ENCODE assay signal across 9 cellular contexts in genomic region chr6:166341464-166341863, GRCh38. TPM values are rescaled to one million over a fixed set of nuclear protein-coding genes. Genes with fewer than 3 reads are reported as not detected.
DNase-seq lines count a peak whose midpoint lies in the region; ATAC-seq and TF ChIP-seq lines count a peak whose summit lies in the region.
"Had no signal": no experiment of that assay in that cellular context is flagged by ENCODE, and none has a peak within 500 bp of the region (broad histone marks: within the 10 kb centered on the region; RNA-seq: fewer than 3 reads in every experiment).

No MANE protein-coding gene starts in this region.

- H3K4me1 ChIP-seq in HEK293 (ENCODE audit: control insufficient read depth, insufficient read depth, low read length), result peaks cover 3% of the 10 kb centered on the region; the same call in 1 of the 2 replicates
- H3K4me1 ChIP-seq in skeletal muscle tissue (ENCODE audit: control insufficient read depth in 3 of 3, insufficient read depth in 3 of 3, low read length in 3 of 3), result peaks cover 13 to 37% (median 19%) of the 10 kb centered on the region in 3 donors

- DNase-seq in fibroblast of pulmonary artery (ENCODE audit: low read depth), result no peak
- DNase-seq in NCI-H1105 (lab: John Stamatoyannopoulos, UW), result no peak
- DNase-seq in stimulated activated CD4-positive, alpha-beta T cell treated with anti-CD3 and anti-CD28 coated beads, Interleukin-4, amount 100 ng/mL, for 4 hours, result no peak
- no peak for DNase-seq in NCI-H1092 treated with DMSO at 0.1 percent for 48 hours (lab: John Stamatoyannopoulos, UW)

- peaks cover 59% of the 10 kb centered on the region for H3K79me2 ChIP-seq in SU-DHL-6 (ENCODE audit: insufficient read depth, low read length)

- peak overlapping the region; percentile 80 for H3K4me2 ChIP-seq in SU-DHL-6 (ENCODE audit: low read depth, low read length, poor library complexity, severe bottlenecking)

- H3K27ac ChIP-seq in HEK293 (ENCODE audit: extremely low read depth, low read depth, low read length) (no peak overlapping the region), SU-DHL-6 (ENCODE audit: low read depth, low read length) (peak overlapping the region; percentile 73), skeletal muscle tissue (ENCODE audit: low read depth, low read length) (no peak overlapping the region)

- H3K4me3 ChIP-seq in HEK293 (ENCODE audit: low read depth, low read length) (peak overlapping the region; percentile 94), SU-DHL-6 (ENCODE audit: insufficient read depth, low read length, poor library complexity, severe bottlenecking) (peak overlapping the region; percentile 97), fibroblast of pulmonary artery (replicated peaks; ENCODE audit: low read depth, low read length) (peak overlapping the region; percentile 62), skeletal muscle tissue (ENCODE audit: low read length in 3 of 3) (peak overlapping the region; percentile 94 to 99 (median 99))

- no peaks in the 10 kb centered on the region for H3K9me2 ChIP-seq in SU-DHL-6 (replicated peaks; ENCODE audit: insufficient read depth, low read length)

- H3K9me3 ChIP-seq in HEK293 (ENCODE audit: control insufficient read depth, insufficient read depth, low read depth, low read length) (no peaks in the 10 kb centered on the region), SU-DHL-6 (ENCODE audit: insufficient read depth, low read length) (no peaks in the 10 kb centered on the region), skeletal muscle tissue (ENCODE audit: control insufficient read depth in 3 of 3, low read length in 3 of 3) (no peaks in the 10 kb centered on the region)

- CTCF ChIA-PET in HEK293 (lab: Yijun Ruan, JAX), result interaction anchor here (0.6 to 0.8 kb wide), 2 partner anchors 36 to 39 kb away, joined by 3 to 5 read pairs; no protein-coding TSS in a partner anchor

- H3K9ac ChIP-seq in SU-DHL-6 (ENCODE audit: low read length) (peak overlapping the region; percentile 86), skeletal muscle tissue (ENCODE audit: low read depth in 1 of 3, low read length in 3 of 3) (peak overlapping the region; percentile 96 to 98 (median 98))

- no peaks in the 10 kb centered on the region; the same call in 1 of the 2 replicates for H4K20me1 ChIP-seq in SU-DHL-6 (ENCODE audit: low read depth, low read length)

- no peak for TF ChIP-seq CTCF in HEK293 (tag by site-specific recombination; IDR thresholded peaks at IDR 0.05)
- no peak for TF ChIP-seq CTCF in SU-DHL-6 (IDR thresholded peaks at IDR 0.05; ENCODE audit: insufficient read depth, low read length, poor library complexity, severe bottlenecking)
- TF ChIP-seq CTCF in fibroblast of pulmonary artery (IDR thresholded peaks at IDR 0.05; ENCODE audit: low read length, missing control alignments), result no peak

- H2AFZ ChIP-seq in SU-DHL-6 (ENCODE audit: low read depth, low read length, severe bottlenecking), result peak overlapping the region; percentile 79

- H3F3A ChIP-seq in SU-DHL-6 (ENCODE audit: insufficient read depth), result 0 out of 2 replicates have a peak, but pooled peaks cover 9% of the 10 kb centered on the region

- peaks cover 2 to 41% of the 10 kb centered on the region in 2 experiments; a peak in 2 of 3 replicates for H3K36me3 ChIP-seq in HEK293 (ENCODE audit: control insufficient read depth in 2 of 2, insufficient read depth in 1 of 2, low read length in 2 of 2)
- H3K36me3 ChIP-seq in SU-DHL-6 (ENCODE audit: low read length), result no peaks in the 10 kb centered on the region
- H3K36me3 ChIP-seq in skeletal muscle tissue (ENCODE audit: control insufficient read depth in 3 of 3, insufficient read depth in 3 of 3, low read length in 3 of 3), result peaks cover 7 to 9% (median 7%) of the 10 kb centered on the region in 3 donors

- POLR2A ChIA-PET in HEK293 (lab: Yijun Ruan, JAX), result interaction anchor here (0.7 to 0.9 kb wide), 2 partner anchors 19 to 31 kb away, joined by 5 read pairs; no protein-coding TSS in a partner anchor

- no peaks in the 10 kb centered on the region for H3K27me3 ChIP-seq in SU-DHL-6 (ENCODE audit: low read length)
- no peaks in the 10 kb centered on the region for H3K27me3 ChIP-seq in skeletal muscle tissue (ENCODE audit: control insufficient read depth in 3 of 3, insufficient read depth in 3 of 3, low read length in 3 of 3)

- ATAC-seq in HG03469 (IDR thresholded peaks at IDR 0.05; ENCODE audit: unreplicated experiment), result no peak

TF ChIP-seq in HEK293, 187 proteins besides CTCF, POLR2A, EP300 and RAD21 (continues in another document):
- TF ChIP-seq ZBTB11 (tag by site-specific recombination; conservative IDR thresholded peaks at IDR 0.05; ENCODE audit: low read depth) (no peak), ZNF311 (tag by site-specific recombination; IDR thresholded peaks at IDR 0.05; ENCODE audit: borderline replicate concordance) (no peak), ZNF501 (tag by site-specific recombination; IDR thresholded peaks at IDR 0.05) (no peak), ZFP41 (tag by site-specific recombination; IDR thresholded peaks at IDR 0.05; ENCODE audit: borderline replicate concordance) (no peak), KLF10 (tag by site-specific recombination; IDR thresholded peaks at IDR 0.05) (no peak), ZSCAN4 (tag by site-specific recombination; IDR thresholded peaks at IDR 0.05) (no peak), ZNF19 (tag by site-specific recombination; IDR thresholded peaks at IDR 0.05; ENCODE audit: low read depth) (no peak), YY1 (tag by site-specific recombination; IDR thresholded peaks at IDR 0.05) (no peak), ZNF416 (tag by site-specific recombination; IDR thresholded peaks at IDR 0.05) (no peak), ZNF146 (tag by site-specific recombination; IDR thresholded peaks at IDR 0.05) (no peak), ZNF223 (tag by site-specific recombination; IDR thresholded peaks at IDR 0.05) (no peak), ZNF571 (tag by site-specific recombination; IDR thresholded peaks at IDR 0.05) (no peak), ZNF585B (tag by site-specific recombination; IDR thresholded peaks at IDR 0.05) (no peak)
- TF ChIP-seq, protein P1, sequence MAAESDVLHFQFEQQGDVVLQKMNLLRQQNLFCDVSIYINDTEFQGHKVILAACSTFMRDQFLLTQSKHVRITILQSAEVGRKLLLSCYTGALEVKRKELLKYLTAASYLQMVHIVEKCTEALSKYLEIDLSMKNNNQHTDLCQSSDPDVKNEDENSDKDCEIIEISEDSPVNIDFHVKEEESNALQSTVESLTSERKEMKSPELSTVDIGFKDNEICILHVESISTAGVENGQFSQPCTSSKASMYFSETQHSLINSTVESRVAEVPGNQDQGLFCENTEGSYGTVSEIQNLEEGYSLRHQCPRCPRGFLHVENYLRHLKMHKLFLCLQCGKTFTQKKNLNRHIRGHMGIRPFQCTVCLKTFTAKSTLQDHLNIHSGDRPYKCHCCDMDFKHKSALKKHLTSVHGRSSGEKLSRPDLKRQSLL (tag by site-specific recombination; IDR thresholded peaks at IDR 0.05), result no peak
- TF ChIP-seq, protein P2, sequence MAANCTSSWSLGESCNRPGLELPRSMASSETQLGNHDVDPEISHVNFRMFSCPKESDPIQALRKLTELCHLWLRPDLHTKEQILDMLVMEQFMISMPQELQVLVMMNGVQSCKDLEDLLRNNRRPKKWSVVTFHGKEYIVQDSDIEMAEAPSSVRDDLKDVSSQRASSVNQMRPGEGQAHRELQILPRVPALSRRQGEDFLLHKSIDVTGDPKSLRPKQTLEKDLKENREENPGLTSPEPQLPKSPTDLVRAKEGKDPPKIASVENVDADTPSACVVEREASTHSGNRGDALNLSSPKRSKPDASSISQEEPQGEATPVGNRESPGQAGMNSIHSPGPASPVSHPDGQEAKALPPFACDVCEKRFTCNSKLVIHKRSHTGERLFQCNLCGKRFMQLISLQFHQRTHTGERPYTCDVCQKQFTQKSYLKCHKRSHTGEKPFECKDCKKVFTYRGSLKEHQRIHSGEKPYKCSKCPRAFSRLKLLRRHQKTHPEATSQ (tag by site-specific recombination; IDR thresholded peaks at IDR 0.05), result no peak

RNA-seq across cellular contexts. Expression of gene SFT2D1, which starts 0.9 kb away (rescaled TPM):
- 20.9 TPM for total RNA-seq in skeletal muscle tissue

RNA-seq across cellular contexts. Expression of gene PRR18, which starts 33.3 kb away (rescaled TPM):
- 0.52 TPM for total RNA-seq in skeletal muscle tissue
- total RNA-seq: M059J had no signal

RNA-seq across cellular contexts. Expression of gene MPC1, which starts 41.3 kb away (rescaled TPM):
- 88.2 TPM for total RNA-seq in skeletal muscle tissue
